15 cellular contexts compared by ENCODE assay signal in the genomic region with DNA sequence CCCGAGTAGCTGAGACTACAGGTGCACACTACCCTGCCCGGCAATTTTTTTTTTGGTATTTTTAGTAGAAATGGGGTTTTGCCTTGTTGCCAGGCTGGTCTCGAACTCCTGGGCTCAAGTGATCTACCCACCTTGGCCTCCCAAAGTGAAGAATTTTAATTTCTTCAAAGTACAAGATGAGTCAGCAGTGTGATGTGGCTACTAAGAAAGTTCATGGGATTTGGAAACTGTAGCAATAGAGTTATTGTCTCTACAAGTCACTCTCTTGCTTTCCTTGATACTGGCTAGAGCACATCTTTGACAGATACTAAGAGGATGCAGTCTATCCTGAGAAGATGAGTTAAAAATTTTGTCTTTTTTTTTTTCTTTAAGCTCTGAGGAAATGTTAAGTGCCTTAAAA. TPM values are rescaled to one million over a fixed set of nuclear protein-coding genes. Genes with fewer than 3 reads are reported as not detected.
DNase-seq lines count a peak whose midpoint lies in the region; ATAC-seq and TF ChIP-seq lines count a peak whose summit lies in the region.
"Had no signal": no experiment of that assay in that cellular context is flagged by ENCODE, and none has a peak within 500 bp of the region (broad histone marks: within the 10 kb centered on the region; RNA-seq: fewer than 3 reads in every experiment).

No MANE protein-coding gene starts in this region.

- WGBS in right lobe of liver (ENCODE audit: insufficient coverage, low coverage, low lambda C conversion rate, missing lambda C conversion rate): 86% methylated on average over 1 of the region's 3 CpGs

- H3K27ac ChIP-seq in SU-DHL-6 (ENCODE audit: low read depth, low read length) (no peak overlapping the region), fibroblast of lung (ENCODE audit: insufficient read depth, low read length) (peak overlapping the region; percentile 92), right lobe of liver (no peak overlapping the region)

- H3K4me2 ChIP-seq in SU-DHL-6 (ENCODE audit: low read depth, low read length, poor library complexity, severe bottlenecking) (peak overlapping the region; percentile 95), fibroblast of lung (ENCODE audit: extremely low read depth, insufficient read depth, low read length) (peak overlapping the region; percentile 99)

- intact Hi-C loops in activated CD8-positive, alpha-beta T cell treated with anti-CD3 and anti-CD28 coated beads for 36 hours (cut with micrococcal nuclease): loop anchor here (5.0 kb wide), 2 partner anchors 83 to 132 kb away; partner anchors contain the start of gene HINT2
- intact Hi-C loops in posterior cingulate gyrus (cut with DNase I) (loop anchor here (5.0 to 10.0 kb wide), 2 partner anchors 93 to 639 kb away; partner anchors contain the start of genes FAM221B, PIGO and TMEM8B), right lobe of liver (cut with DNase I) (no loop called here)

- H3K4me1 ChIP-seq in fibroblast of lung (ENCODE audit: control insufficient read depth, extremely low read depth, insufficient read depth, low read length) (peaks cover 11% of the 10 kb centered on the region), right lobe of liver (peaks cover 0 to 37% (median 13%) of the 10 kb centered on the region in 4 donors)

- H3K79me2 ChIP-seq in SU-DHL-6 (ENCODE audit: insufficient read depth, low read length) (peaks cover 32% of the 10 kb centered on the region), fibroblast of lung (ENCODE audit: control insufficient read depth, insufficient read depth, low read length) (peaks cover 51% of the 10 kb centered on the region)

- H3K4me3 ChIP-seq in SU-DHL-6 (ENCODE audit: insufficient read depth, low read length, poor library complexity, severe bottlenecking): no peak overlapping the region
- peak overlapping the region in 1 of 4 experiments; percentile 95 for H3K4me3 ChIP-seq in fibroblast of lung (replicated peaks in 1 of 4; ENCODE audit: control extremely low read depth in 1 of 4, insufficient read depth in 1 of 4, low read depth in 3 of 4, low read length in 4 of 4)
- no peak overlapping the region for H3K4me3 ChIP-seq in right lobe of liver

- ATAC-seq in activated CD8-positive, alpha-beta T cell treated with anti-CD3 and anti-CD28 coated beads for 36 hours: no peak
- ATAC-seq in activated CD8-positive, alpha-beta T cell treated with anti-CD3 and anti-CD28 coated beads, Interleukin-2, amount 10 ng/mL, durations not matched to agents 7 days and 5 days: no peak
- no peak for ATAC-seq in stimulated activated naive CD8-positive, alpha-beta T cell treated with anti-CD3 and anti-CD28 coated beads, Interleukin-15, amount 100 ng/mL, for 72 hours
- ATAC-seq in HG02759 (IDR thresholded peaks at IDR 0.05; ENCODE audit: unreplicated experiment) (no peak), right lobe of liver (no peak)

- H3K9me3 Mint-ChIP-seq in activated CD8-positive, alpha-beta T cell treated with anti-CD3 and anti-CD28 coated beads for 36 hours: no peaks in the 10 kb centered on the region
- H3K9me3 Mint-ChIP-seq in activated CD8-positive, alpha-beta T cell treated with anti-CD3 and anti-CD28 coated beads, Interleukin-2, amount 10 ng/mL, durations not matched to agents 7 days and 5 days (ENCODE audit: insufficient read depth): no peaks in the 10 kb centered on the region
- no peaks in the 10 kb centered on the region for H3K9me3 Mint-ChIP-seq in stimulated activated naive CD8-positive, alpha-beta T cell treated with anti-CD3 and anti-CD28 coated beads, Interleukin-15, amount 100 ng/mL, for 72 hours
- H3K9me3 Mint-ChIP-seq: immature natural killer cell had no signal

- H3K9ac ChIP-seq in SU-DHL-6 (ENCODE audit: low read length): no peak overlapping the region
- no peak overlapping the region for H3K9ac ChIP-seq in fibroblast of lung (ENCODE audit: insufficient read depth, low read length)

- H3F3A ChIP-seq in SU-DHL-6 (ENCODE audit: insufficient read depth): peaks cover 10% of the 10 kb centered on the region; the same call in 1 of the 2 replicates

- CTCF ChIA-PET in activated CD8-positive, alpha-beta T cell treated with anti-CD3 and anti-CD28 coated beads for 36 hours (lab: Charles Lee): interaction anchor here (2.9 to 3.3 kb wide), 3 partner anchors 12 to 38 kb away, joined by 19 to 51 read pairs (median 21); partner anchors contain the start of genes GBA2 and RGP1
- CTCF ChIA-PET in activated CD8-positive, alpha-beta T cell treated with anti-CD3 and anti-CD28 coated beads, Interleukin-2, amount 10 ng/mL, durations not matched to agents 7 days and 5 days (lab: Charles Lee): interaction anchor here (0.7 to 6.8 kb wide), 7 partner anchors 13 to 148 kb away, joined by 3 to 116 read pairs (median 8); partner anchors contain the start of genes GBA2 and RGP1

- H4K20me1 ChIP-seq in SU-DHL-6 (ENCODE audit: low read depth, low read length) (no peaks in the 10 kb centered on the region; the same call in 1 of the 2 replicates), fibroblast of lung (ENCODE audit: control insufficient read depth, extremely low read depth, insufficient read depth, low read length) (no peaks in the 10 kb centered on the region)

- no peaks in the 10 kb centered on the region for H3K36me3 ChIP-seq in SU-DHL-6 (ENCODE audit: low read length)
- H3K36me3 ChIP-seq in fibroblast of lung (ENCODE audit: control insufficient read depth, insufficient read depth, low read length): peaks cover 33% of the 10 kb centered on the region
- H3K36me3 ChIP-seq in right lobe of liver: peaks cover 0 to 44% (median 25%) of the 10 kb centered on the region in 4 donors
- H3K36me3 ChIP-seq: uterus had no signal

- H3K36me3 Mint-ChIP-seq in activated CD8-positive, alpha-beta T cell treated with anti-CD3 and anti-CD28 coated beads for 36 hours (ENCODE audit: low read depth): peaks cover 30% of the 10 kb centered on the region
- H3K36me3 Mint-ChIP-seq in activated CD8-positive, alpha-beta T cell treated with anti-CD3 and anti-CD28 coated beads, Interleukin-2, amount 10 ng/mL, durations not matched to agents 7 days and 5 days (ENCODE audit: low read depth): peaks cover 39% of the 10 kb centered on the region

- TF ChIP-seq CTCF in activated CD8-positive, alpha-beta T cell treated with anti-CD3 and anti-CD28 coated beads for 36 hours (IDR thresholded peaks at IDR 0.05): no peak
- TF ChIP-seq CTCF in SU-DHL-6 (IDR thresholded peaks at IDR 0.05; ENCODE audit: insufficient read depth, low read length, poor library complexity, severe bottlenecking): no peak
- TF ChIP-seq CTCF in fibroblast of lung (conservative IDR thresholded peaks at IDR 0.05 in 1 of 2, IDR thresholded peaks at IDR 0.05 in 1 of 2; ENCODE audit: low read depth in 1 of 2, low read length in 2 of 2): no peak
- TF ChIP-seq CTCF in right lobe of liver (IDR thresholded peaks at IDR 0.05): no peak

- no peaks in the 10 kb centered on the region for H3K9me2 ChIP-seq in SU-DHL-6 (replicated peaks; ENCODE audit: insufficient read depth, low read length)

- H3K27me3 ChIP-seq in SU-DHL-6 (ENCODE audit: low read length) (no peaks in the 10 kb centered on the region), fibroblast of lung (ENCODE audit: control insufficient read depth, insufficient read depth, low read length) (no peaks in the 10 kb centered on the region), right lobe of liver (no peaks in the 10 kb centered on the region)
- H3K27me3 ChIP-seq: spleen, uterus had no signal

- no peak overlapping the region for H2AFZ ChIP-seq in SU-DHL-6 (ENCODE audit: low read depth, low read length, severe bottlenecking)
- no peak overlapping the region for H2AFZ ChIP-seq in fibroblast of lung (ENCODE audit: low read length)

- H3K27me3 Mint-ChIP-seq in activated CD8-positive, alpha-beta T cell treated with anti-CD3 and anti-CD28 coated beads for 36 hours: no peaks in the 10 kb centered on the region
- H3K27me3 Mint-ChIP-seq in activated CD8-positive, alpha-beta T cell treated with anti-CD3 and anti-CD28 coated beads, Interleukin-2, amount 10 ng/mL, durations not matched to agents 7 days and 5 days (ENCODE audit: low read depth): no peaks in the 10 kb centered on the region
- no peaks in the 10 kb centered on the region for H3K27me3 Mint-ChIP-seq in stimulated activated naive CD8-positive, alpha-beta T cell treated with anti-CD3 and anti-CD28 coated beads, Interleukin-15, amount 100 ng/mL, for 72 hours

- DNase-seq in activated CD8-positive, alpha-beta T cell treated with anti-CD3 and anti-CD28 coated beads for 36 hours: no peak
- DNase-seq in activated CD8-positive, alpha-beta T cell treated with anti-CD3 and anti-CD28 coated beads, Interleukin-2, amount 10 ng/mL, durations not matched to agents 7 days and 5 days: no peak
- DNase-seq in fibroblast of lung (ENCODE audit: low read depth in 2 of 2) (no peak), posterior cingulate gyrus (no peak), right lobe of liver (no peak)
- no peak for DNase-seq in stimulated activated naive CD8-positive, alpha-beta T cell treated with anti-CD3 and anti-CD28 coated beads, Interleukin-15, amount 100 ng/mL, for 72 hours
- DNase-seq: activated effector memory CD4-positive, alpha-beta T cell treated with anti-CD3 and anti-CD28 coated beads, Interleukin-2, amount 50 U/mL, for 16 hours; immature natural killer cell; NCI-H1930; spleen; uterus had no signal

- H3K4me1 Mint-ChIP-seq in activated CD8-positive, alpha-beta T cell treated with anti-CD3 and anti-CD28 coated beads for 36 hours (ENCODE audit: low read depth): peaks cover 23% of the 10 kb centered on the region
- H3K4me1 Mint-ChIP-seq in activated CD8-positive, alpha-beta T cell treated with anti-CD3 and anti-CD28 coated beads, Interleukin-2, amount 10 ng/mL, durations not matched to agents 7 days and 5 days (ENCODE audit: low read depth): peaks cover 23% of the 10 kb centered on the region
- H3K4me1 Mint-ChIP-seq in stimulated activated naive CD8-positive, alpha-beta T cell treated with anti-CD3 and anti-CD28 coated beads, Interleukin-15, amount 100 ng/mL, for 72 hours: peaks cover 20% of the 10 kb centered on the region

- H3K9me3 ChIP-seq in SU-DHL-6 (ENCODE audit: insufficient read depth, low read length) (no peaks in the 10 kb centered on the region), fibroblast of lung (ENCODE audit: control insufficient read depth, insufficient read depth, low read depth, low read length) (no peaks in the 10 kb centered on the region), right lobe of liver (no peaks in the 10 kb centered on the region)
- H3K9me3 ChIP-seq: spleen, uterus had no signal

- no peak for TF ChIP-seq POLR2A in right lobe of liver (IDR thresholded peaks at IDR 0.05)

- POLR2A ChIA-PET in activated CD8-positive, alpha-beta T cell treated with anti-CD3 and anti-CD28 coated beads for 36 hours (lab: Charles Lee): interaction anchor here (0.6 to 4.5 kb wide), 5 partner anchors 13 to 1386 kb away, joined by 3 to 16 read pairs (median 3); partner anchors contain the start of gene ZCCHC7
- POLR2A ChIA-PET in activated CD8-positive, alpha-beta T cell treated with anti-CD3 and anti-CD28 coated beads, Interleukin-2, amount 10 ng/mL, durations not matched to agents 7 days and 5 days (lab: Charles Lee): interaction anchor here (4.7 kb wide), 1 partner anchor 15 kb away, joined by 37 read pairs; the partner anchor contains the start of genes GBA2 and RGP1

- peak overlapping the region; percentile 3 for H3K4me3 Mint-ChIP-seq in activated CD8-positive, alpha-beta T cell treated with anti-CD3 and anti-CD28 coated beads for 36 hours
- no peak overlapping the region for H3K4me3 Mint-ChIP-seq in activated CD8-positive, alpha-beta T cell treated with anti-CD3 and anti-CD28 coated beads, Interleukin-2, amount 10 ng/mL, durations not matched to agents 7 days and 5 days
- H3K4me3 Mint-ChIP-seq in stimulated activated naive CD8-positive, alpha-beta T cell treated with anti-CD3 and anti-CD28 coated beads, Interleukin-15, amount 100 ng/mL, for 72 hours: peak overlapping the region; percentile 8 to 33

- H3K27ac Mint-ChIP-seq in activated CD8-positive, alpha-beta T cell treated with anti-CD3 and anti-CD28 coated beads for 36 hours: peak overlapping the region; percentile 26
- no peak overlapping the region for H3K27ac Mint-ChIP-seq in activated CD8-positive, alpha-beta T cell treated with anti-CD3 and anti-CD28 coated beads, Interleukin-2, amount 10 ng/mL, durations not matched to agents 7 days and 5 days
- H3K27ac Mint-ChIP-seq in stimulated activated naive CD8-positive, alpha-beta T cell treated with anti-CD3 and anti-CD28 coated beads, Interleukin-15, amount 100 ng/mL, for 72 hours: no peak overlapping the region

RNA-seq across cellular contexts. Expression of gene CREB3, which starts 1.6 kb away (rescaled TPM):
- total RNA-seq in activated CD8-positive, alpha-beta T cell treated with anti-CD3 and anti-CD28 coated beads for 36 hours: 10 to 100 TPM; 22.3 to 22.4 TPM
- total RNA-seq in activated CD8-positive, alpha-beta T cell treated with anti-CD3 and anti-CD28 coated beads, Interleukin-2, amount 10 ng/mL, durations not matched to agents 7 days and 5 days: 10 to 100 TPM; 21.6 to 21.7 TPM
- total RNA-seq in fibroblast of lung (64.7 and 70.2 TPM in 2 replicates), right lobe of liver (10 to 100 TPM; 12.1 to 35.2 (median 17.8) TPM)
- polyA plus RNA-seq in fibroblast of lung: 50.2 and 55.8 TPM in 2 replicates
- polyA plus RNA-seq in fibroblast of lung (2012): 64.7 and 76.5 TPM in 2 replicates
- polyA minus RNA-seq in fibroblast of lung (ENCODE audit: low replicate concordance): 109 and 122 TPM in 2 replicates

RNA-seq across cellular contexts. Expression of gene TLN1, which starts 2.1 kb away (rescaled TPM):
- total RNA-seq in activated CD8-positive, alpha-beta T cell treated with anti-CD3 and anti-CD28 coated beads for 36 hours: 100 to 1,000 TPM; 212 to 219 TPM
- 100 to 1,000 TPM; 448 to 450 TPM for total RNA-seq in activated CD8-positive, alpha-beta T cell treated with anti-CD3 and anti-CD28 coated beads, Interleukin-2, amount 10 ng/mL, durations not matched to agents 7 days and 5 days
- total RNA-seq in fibroblast of lung: 214 and 405 TPM in 2 replicates
- 214 and 244 TPM in 2 replicates for polyA plus RNA-seq in fibroblast of lung
- 354 and 377 TPM in 2 replicates for polyA plus RNA-seq in fibroblast of lung (2012)
- 919 and 1,168 TPM in 2 replicates for polyA minus RNA-seq in fibroblast of lung (ENCODE audit: low replicate concordance)
- 100 to 1,000 TPM; 103 to 168 (median 128) TPM for total RNA-seq in right lobe of liver

RNA-seq across cellular contexts. Expression of gene GBA2, which starts 14.9 kb away (rescaled TPM):
- 10 to 100 TPM; 21.2 to 22.3 TPM for total RNA-seq in activated CD8-positive, alpha-beta T cell treated with anti-CD3 and anti-CD28 coated beads for 36 hours
- 10 to 100 TPM; 52.6 to 56.4 TPM for total RNA-seq in activated CD8-positive, alpha-beta T cell treated with anti-CD3 and anti-CD28 coated beads, Interleukin-2, amount 10 ng/mL, durations not matched to agents 7 days and 5 days
- 21.8 and 23.9 TPM in 2 replicates for total RNA-seq in fibroblast of lung
- 24.1 and 25.5 TPM in 2 replicates for polyA plus RNA-seq in fibroblast of lung
- 30.2 and 32.0 TPM in 2 replicates for polyA plus RNA-seq in fibroblast of lung (2012)
- polyA minus RNA-seq in fibroblast of lung (ENCODE audit: low replicate concordance): 32.9 and 44.6 TPM in 2 replicates
- total RNA-seq in right lobe of liver: 10 to 100 TPM; 29.5 to 53.7 (median 35.2) TPM

RNA-seq across cellular contexts. Expression of gene RGP1, which starts 15.0 kb away (rescaled TPM):
- 10 to 100 TPM; 13.0 to 14.8 TPM for total RNA-seq in activated CD8-positive, alpha-beta T cell treated with anti-CD3 and anti-CD28 coated beads for 36 hours
- 10 to 100 TPM; 22.1 to 22.9 TPM for total RNA-seq in activated CD8-positive, alpha-beta T cell treated with anti-CD3 and anti-CD28 coated beads, Interleukin-2, amount 10 ng/mL, durations not matched to agents 7 days and 5 days
- 10.5 and 14.9 TPM in 2 replicates for total RNA-seq in fibroblast of lung
- polyA plus RNA-seq in fibroblast of lung: 17.4 and 18.0 TPM in 2 replicates
- 15.9 and 17.3 TPM in 2 replicates for polyA plus RNA-seq in fibroblast of lung (2012)
- polyA minus RNA-seq in fibroblast of lung (ENCODE audit: low replicate concordance): 43.2 and 58.2 TPM in 2 replicates
- total RNA-seq in right lobe of liver: 10 to 100 TPM in 5 of 6 experiments, 1 to 10 TPM in 1; 9.5 to 13.0 (median 11.4) TPM

RNA-seq across cellular contexts. Expression of gene MSMP, which starts 20.0 kb away (rescaled TPM):
- total RNA-seq in activated CD8-positive, alpha-beta T cell treated with anti-CD3 and anti-CD28 coated beads for 36 hours: under 1 TPM; 0.59 to 0.67 TPM
- under 1 TPM; 0.61 to 0.89 TPM for total RNA-seq in activated CD8-positive, alpha-beta T cell treated with anti-CD3 and anti-CD28 coated beads, Interleukin-2, amount 10 ng/mL, durations not matched to agents 7 days and 5 days
- total RNA-seq in fibroblast of lung (not detected in 2 replicates), right lobe of liver (not detected)
- polyA plus RNA-seq in fibroblast of lung: not detected in 2 replicates
- polyA plus RNA-seq in fibroblast of lung (2012): not detected in 2 replicates
- not detected in 2 replicates for polyA minus RNA-seq in fibroblast of lung (ENCODE audit: low replicate concordance)
- total RNA-seq: A673, myocyte, spleen, uterus had no signal

Comparison
In these comparisons a context has a peak if more than half of its experiments do, and no peak if none do; other contexts are left out.
1. intact Hi-C loops: an anchor here in activated CD8-positive, alpha-beta T cell treated with anti-CD3 and anti-CD28 coated beads for 36 hours (5.0 kb wide) and posterior cingulate gyrus (5.0 to 10.0 kb wide); none called in right lobe of liver.